ENCODE assay signal across 8 cellular contexts in genomic region chr14:49893309-49894213, GRCh38. TPM values are rescaled to one million over a fixed set of nuclear protein-coding genes. Genes with fewer than 3 reads are reported as not detected.
DNase-seq lines count a peak whose midpoint lies in the region; ATAC-seq and TF ChIP-seq lines count a peak whose summit lies in the region.

No MANE protein-coding gene starts in this region.

- H3K36me3 ChIP-seq in neuronal stem cell (replicated peaks in 1 of 2; ENCODE audit: control insufficient read depth in 2 of 2, insufficient read depth in 2 of 2, low read length in 2 of 2) (peaks cover 0 to 45% of the 10 kb centered on the region in 2 donors), thoracic aorta (no peaks in the 10 kb centered on the region)

- H2BK5ac ChIP-seq in neuronal stem cell (ENCODE audit: low read length), result peak overlapping the region; percentile 75

- peak overlapping the region; percentile 70 for H2AK5ac ChIP-seq in neuronal stem cell (ENCODE audit: low read depth, low read length)

- peak overlapping the region; percentile 91 for H3K18ac ChIP-seq in neuronal stem cell (ENCODE audit: low read length)

- H3K79me1 ChIP-seq in neuronal stem cell (ENCODE audit: low read depth, low read length), result peaks cover 6% of the 10 kb centered on the region

- H3K27me3 ChIP-seq in neuronal stem cell (ENCODE audit: control insufficient read depth in 3 of 3, insufficient read depth in 3 of 3, low read depth in 1 of 3, low read length in 3 of 3), result no peaks in the 10 kb centered on the region
- no peaks in the 10 kb centered on the region for H3K27me3 ChIP-seq in thoracic aorta (replicated peaks; ENCODE audit: insufficient read depth)

- H3K9ac ChIP-seq in neuronal stem cell (ENCODE audit: low read depth, low read length, poor library complexity), result peak overlapping the region; percentile 94

- ATAC-seq in HG02840 (IDR thresholded peaks at IDR 0.05; ENCODE audit: low FRiP score, unreplicated experiment), result peak; percentile 33
- ATAC-seq in thoracic aorta (ENCODE audit: insufficient number of reproducible peaks, low FRiP score, low read depth), result peak; percentile 48

- H3K27ac ChIP-seq in neuronal stem cell (replicated peaks; ENCODE audit: low read length) (peak overlapping the region; percentile 88), thoracic aorta (peak overlapping the region; percentile 99 to 100)

- peak overlapping the region; percentile 41 for H2BK120ac ChIP-seq in neuronal stem cell (ENCODE audit: low read depth, low read length)

- H2BK15ac ChIP-seq in neuronal stem cell (ENCODE audit: low read length), result no peak overlapping the region

- H3K14ac ChIP-seq in neuronal stem cell (ENCODE audit: low read length), result peak overlapping the region; percentile 94

- no CpG with 5 or more reads among the region's 85 CpGs for WGBS in neuronal stem cell (ENCODE audit: extremely low coverage in 2 of 2, insufficient read length in 2 of 2, insufficient replicate concordance in 1 of 2), 2 donors

- peak; percentile 68 for DNase-seq in NCI-H2171 (lab: John Stamatoyannopoulos, UW)
- no peak for DNase-seq in NCI-H2171 treated with DMSO at 0.1 percent for 48 hours (lab: John Stamatoyannopoulos, UW)
- DNase-seq in NCI-H524 treated with DMSO at 0.1 percent for 48 hours (lab: John Stamatoyannopoulos, UW), result peak; percentile 23
- DNase-seq in activated T-cell treated with anti-CD3 and anti-CD28 coated beads, Interleukin-2, amount 50 U/mL, for 48 hours, result peak; percentile 92
- DNase-seq in fibroblast of mammary gland (ENCODE audit: low read depth), result no peak
- peak; percentile 29 for DNase-seq in neuronal stem cell (ENCODE audit: low spot score)
- peak; percentile 13 for DNase-seq in thoracic aorta (ENCODE audit: low spot score)

- H3K9me3 ChIP-seq in neuronal stem cell (replicated peaks in 1 of 2; ENCODE audit: control insufficient read depth in 2 of 2, insufficient read depth in 1 of 2, low read depth in 1 of 2, low read length in 2 of 2) (no peaks in the 10 kb centered on the region), thoracic aorta (no peaks in the 10 kb centered on the region)

- peak overlapping the region; percentile 93 for H3K4me3 ChIP-seq in fibroblast of mammary gland (ENCODE audit: control insufficient read depth, low read depth, low read length)
- peak overlapping the region; percentile 89 to 99 for H3K4me3 ChIP-seq in neuronal stem cell (ENCODE audit: low read length in 2 of 2)
- H3K4me3 ChIP-seq in thoracic aorta, result peak overlapping the region; percentile 86

- peak overlapping the region; percentile 69 for H3K4me2 ChIP-seq in neuronal stem cell (ENCODE audit: insufficient read depth, low read length, poor library complexity, severe bottlenecking)

- peak overlapping the region; percentile 84 for H2AFZ ChIP-seq in neuronal stem cell (ENCODE audit: low read length)

- H3K4ac ChIP-seq in neuronal stem cell (ENCODE audit: low read length), result no peak overlapping the region

- H4K91ac ChIP-seq in neuronal stem cell (ENCODE audit: low read depth, low read length, poor library complexity), result peak overlapping the region; percentile 96

- H3K23ac ChIP-seq in neuronal stem cell (ENCODE audit: low read depth, low read length, poor library complexity), result peak overlapping the region; percentile 98

- no peak for TF ChIP-seq CTCF in fibroblast of mammary gland (conservative IDR thresholded peaks at IDR 0.05; ENCODE audit: control insufficient read depth, insufficient read depth, low read depth, low read length)
- TF ChIP-seq CTCF in thoracic aorta (IDR thresholded peaks at IDR 0.05), result no peak

- peak overlapping the region; percentile 58 for H2BK12ac ChIP-seq in neuronal stem cell (ENCODE audit: low read length)

- no peak overlapping the region for H4K8ac ChIP-seq in neuronal stem cell (ENCODE audit: low read depth, low read length)

- H3K4me1 ChIP-seq in neuronal stem cell (ENCODE audit: control insufficient read depth in 2 of 2, insufficient read depth in 1 of 2, low read depth in 1 of 2, low read length in 2 of 2) (peaks cover 0 to 17% of the 10 kb centered on the region in 2 donors), thoracic aorta (ENCODE audit: control insufficient read depth in 1 of 2, low read depth in 2 of 2) (peaks cover 38 to 53% of the 10 kb centered on the region in 2 donors)

RNA-seq across cellular contexts. Expression of gene ARF6, which starts 0.7 kb away (rescaled TPM):
- 26.5 TPM for polyA plus RNA-seq in neuronal stem cell (2013, experiment 1 of 2)
- polyA plus RNA-seq in neuronal stem cell (2013, experiment 2 of 2), result 27.2 TPM
- total RNA-seq in thoracic aorta, result 10 to 100 TPM; 33.7 to 67.2 TPM

RNA-seq across cellular contexts. Expression of gene NEMF, which starts 41.0 kb away (rescaled TPM):
- 62.0 TPM for polyA plus RNA-seq in neuronal stem cell (2013, experiment 1 of 2)
- polyA plus RNA-seq in neuronal stem cell (2013, experiment 2 of 2), result 63.9 TPM
- total RNA-seq in thoracic aorta, result 100 to 1,000 TPM in 1 of 2 donors, 10 to 100 TPM in 1; 49.5 to 126 TPM

Comparison
In these comparisons a context has a peak if more than half of its experiments do, and no peak if none do; other contexts are left out.
1. DNase-seq: peak in NCI-H2171 (single experiment), NCI-H524 treated with DMSO at 0.1 percent for 48 hours (single experiment), activated T-cell treated with anti-CD3 and anti-CD28 coated beads, Interleukin-2, amount 50 U/mL, for 48 hours (2 of 2), neuronal stem cell (single experiment) and thoracic aorta (single experiment); none in NCI-H2171 treated with DMSO at 0.1 percent for 48 hours (single experiment) and fibroblast of mammary gland (single experiment).
2. Peak in every context shown above with its lines, with median percentiles within 50 percentile points of each other: H3K4me3 ChIP-seq.